In genomic region chr13:93217701-93218100, GRCh38 we compare ENCODE assay signal across 20 cellular contexts. TPM values are rescaled to one million over a fixed set of nuclear protein-coding genes. Genes with fewer than 3 reads are reported as not detected.
DNase-seq lines count a peak whose midpoint lies in the region; ATAC-seq and TF ChIP-seq lines count a peak whose summit lies in the region.
"Had no signal": no experiment of that assay in that cellular context is flagged by ENCODE, and none has a peak within 500 bp of the region (broad histone marks: within the 10 kb centered on the region; RNA-seq: fewer than 3 reads in every experiment).

No MANE protein-coding gene starts in this region.

- H3K4me1 ChIP-seq in ES-I3 (ENCODE audit: insufficient read depth, low read length) = peaks cover 19% of the 10 kb centered on the region; the same call in 1 of the 2 replicates
- H3K4me1 ChIP-seq in HUES64 (ENCODE audit: insufficient read depth, low read length) = peaks cover 45% of the 10 kb centered on the region
- peaks cover 26% of the 10 kb centered on the region for H3K4me1 ChIP-seq in iPS-20b (ENCODE audit: insufficient read depth, low read length)
- H3K4me1 ChIP-seq: BLaER1, transverse colon had no signal

- H3K4me3 Mint-ChIP-seq in WTC11 = peak overlapping the region; percentile 54
- H3K4me3 Mint-ChIP-seq: dendritic cell treated with granulocyte-macrophage colony-stimulating factor and Interleukin-4, amounts not matched to agents 40 ng/mL and 50 ng/mL, for 4 days; neural crest cell; T-helper 2 cell treated with Interferon-gamma antibody and Interleukin-4, amounts not matched to agents 5 μg/mL and 100 μg/mL, for 36 hours had no signal

- DNase-seq in WTC11 (ENCODE audit: low spot score) = no peak
- DNase-seq in NCI-H510A (lab: John Stamatoyannopoulos, UW) = no peak
- DNase-seq in HCEC 1CT = no peak
- no peak for DNase-seq in NOMO-1 (lab: John Stamatoyannopoulos, UW; ENCODE audit: unreplicated experiment in 2 of 2)
- no peak for DNase-seq in kidney tubule cell (ENCODE audit: low spot score)
- DNase-seq: activated CD4-positive, alpha-beta T cell treated with anti-CD3 and anti-CD28 coated beads for 48 hours; activated T-cell treated with anti-CD3 and anti-CD28 coated beads, Interleukin-2, amount 50 U/mL, for 48 hours; NCI-H82; RPMI8226; stimulated activated CD4-positive, alpha-beta T cell treated with anti-CD3 and anti-CD28 coated beads, Interleukin-1b, Interleukin-23, amount 100 ng/mL, for 48 hours; transverse colon had no signal

- H3K27ac ChIP-seq in HUES64 (ENCODE audit: low read depth, low read length) (peak overlapping the region; percentile 75), iPS-20b (ENCODE audit: low read length) (no peak overlapping the region)
- H3K27ac ChIP-seq: BLaER1, transverse colon had no signal

- H3K4me1 Mint-ChIP-seq in WTC11 = peaks cover 58% of the 10 kb centered on the region

- peak overlapping the region; percentile 5; the same call in 1 of the 2 replicates for H3K9ac ChIP-seq in ES-I3 (ENCODE audit: low read depth, low read length)
- H3K9ac ChIP-seq in HUES64 (ENCODE audit: low read depth, low read length) = peak overlapping the region; percentile 71
- peak overlapping the region; percentile 34; the same call in 1 of the 2 replicates for H3K9ac ChIP-seq in iPS-20b (ENCODE audit: low read depth, low read length)
- H3K9ac ChIP-seq: BLaER1 had no signal

- POLR2A ChIA-PET in WTC11 (lab: Charles Lee) = no interaction called here

- H3K4me3 ChIP-seq in HUES64 (ENCODE audit: low read length) = peak overlapping the region; percentile 29; the same call in 1 of the 2 replicates
- H3K4me3 ChIP-seq in iPS-20b (ENCODE audit: low read length) = peak overlapping the region; percentile 58; the same call in 1 of the 2 replicates
- H3K4me3 ChIP-seq: BLaER1, GM12878, lung, transverse colon had no signal

- peak overlapping the region; percentile 97 for H3K27ac Mint-ChIP-seq in WTC11
- H3K27ac Mint-ChIP-seq: dendritic cell treated with granulocyte-macrophage colony-stimulating factor and Interleukin-4, amounts not matched to agents 40 ng/mL and 50 ng/mL, for 4 days; T-helper 2 cell treated with Interferon-gamma antibody and Interleukin-4, amounts not matched to agents 5 μg/mL and 100 μg/mL, for 36 hours had no signal

- 60% methylated on average over 4 of the region's 4 CpGs for WGBS in HUES64

- TF ChIP-seq CTCF in WTC11 (IDR thresholded peaks at IDR 0.05) = no peak

- no peaks in the 10 kb centered on the region for H3K36me3 Mint-ChIP-seq in WTC11

- H3K27me3 ChIP-seq in HUES64 (ENCODE audit: insufficient read depth, low read length) (no peaks in the 10 kb centered on the region), iPS-20b (ENCODE audit: insufficient read depth, low read length) (no peaks in the 10 kb centered on the region)
- H3K27me3 ChIP-seq: BLaER1, transverse colon had no signal

- CTCF ChIA-PET in WTC11 (lab: Charles Lee) = interaction anchor here (0.7 kb wide), 1 partner anchor 117 kb away, joined by 3 read pairs; no protein-coding TSS in a partner anchor

- no peak for ATAC-seq in WTC11
- ATAC-seq: GM12878 had no signal

- no peaks in the 10 kb centered on the region for H3K27me3 Mint-ChIP-seq in WTC11 (ENCODE audit: low read depth)
- H3K27me3 Mint-ChIP-seq: dendritic cell treated with granulocyte-macrophage colony-stimulating factor and Interleukin-4, amounts not matched to agents 40 ng/mL and 50 ng/mL, for 4 days had no signal

- no peaks in the 10 kb centered on the region for H3K9me3 Mint-ChIP-seq in WTC11
- H3K9me3 Mint-ChIP-seq: neural crest cell; T-helper 2 cell treated with Interferon-gamma antibody and Interleukin-4, amounts not matched to agents 5 μg/mL and 100 μg/mL, for 36 hours had no signal

- H3K9me3 ChIP-seq in ES-I3 (ENCODE audit: control insufficient read depth, insufficient read depth, low read length) (no peaks in the 10 kb centered on the region), HUES64 (ENCODE audit: insufficient read depth, low read depth, low read length) (no peaks in the 10 kb centered on the region), iPS-20b (ENCODE audit: insufficient read depth, low read depth, low read length) (no peaks in the 10 kb centered on the region)
- H3K9me3 ChIP-seq: BLaER1, transverse colon had no signal

- H3K36me3 ChIP-seq in ES-I3 (ENCODE audit: insufficient read depth, low read length) = no peaks in the 10 kb centered on the region
- H3K36me3 ChIP-seq in HUES64 (ENCODE audit: insufficient read depth, low read length) = no peaks in the 10 kb centered on the region
- no peaks in the 10 kb centered on the region for H3K36me3 ChIP-seq in iPS-20b (ENCODE audit: insufficient read depth, low read depth, low read length)
- H3K36me3 ChIP-seq: BLaER1, transverse colon had no signal

TF ChIP-seq in WTC11, 78 proteins besides CTCF, POLR2A, EP300 and RAD21 (continues in another document):
- no peak for TF ChIP-seq TCF7 (CRISPR knock-in tag; IDR thresholded peaks at IDR 0.05; ENCODE audit: low read depth)
- TF ChIP-seq E2F5 (CRISPR knock-in tag; IDR thresholded peaks at IDR 0.05) = no peak
- TF ChIP-seq CDX4 (CRISPR knock-in tag; IDR thresholded peaks at IDR 0.05; ENCODE audit: borderline replicate concordance) = no peak
- TF ChIP-seq SOX15 (CRISPR knock-in tag; IDR thresholded peaks at IDR 0.05) = no peak
- TF ChIP-seq MLX (CRISPR knock-in tag; IDR thresholded peaks at IDR 0.05) = no peak
- TF ChIP-seq TP53 (CRISPR knock-in tag; IDR thresholded peaks at IDR 0.05) = no peak
- no peak for TF ChIP-seq FOXP4 (CRISPR knock-in tag; IDR thresholded peaks at IDR 0.05)
- no peak for TF ChIP-seq OVOL2 (CRISPR knock-in tag; IDR thresholded peaks at IDR 0.05; ENCODE audit: borderline replicate concordance)
- no peak for TF ChIP-seq ATF3 (CRISPR knock-in tag; conservative IDR thresholded peaks at IDR 0.05)
- TF ChIP-seq PRDM15 (CRISPR knock-in tag; IDR thresholded peaks at IDR 0.05) = no peak

RNA-seq across cellular contexts. Expression of gene GPC6, which starts 8.9 kb away (rescaled TPM):
- polyA plus RNA-seq in HUES64 (2013, experiment 1 of 2) = 13.7 TPM
- polyA plus RNA-seq in HUES64 (2013, experiment 2 of 2) = 17.9 TPM
- 19.5 to 24.3 TPM (median 24.2 TPM) in 3 replicates for total RNA-seq in WTC11 (2021)
- total RNA-seq: GM12878 had no signal

Comparison
In these comparisons a context has a peak if more than half of its experiments do, and no peak if none do; other contexts are left out.
1. H3K9ac ChIP-seq: peak in every context shown above with its lines; median percentile 71 in HUES64; 34 in iPS-20b; 5 in ES-I3.